In genomic region chr22:30438559-30438958, GRCh38 we compare ENCODE assay signal across 24 cellular contexts. TPM values are rescaled to one million over a fixed set of nuclear protein-coding genes. Genes with fewer than 3 reads are reported as not detected.
DNase-seq lines count a peak whose midpoint lies in the region; ATAC-seq, FAIRE-seq and TF ChIP-seq lines count a peak whose summit lies in the region.
"Had no signal": no experiment of that assay in that cellular context is flagged by ENCODE, and none has a peak within 500 bp of the region (broad histone marks: within the 10 kb centered on the region; RNA-seq: fewer than 3 reads in every experiment).

No MANE protein-coding gene starts in this region.

- in situ Hi-C loops in K562 (cut with MboI), result no loop called here

- 12% methylated on average over 3 of the region's 3 CpGs for WGBS in K562 (ENCODE audit: insufficient coverage, low coverage, missing lambda C conversion rate)
- 58 to 61% methylated on average over 3 of the region's 3 CpGs for WGBS in esophagus, 2 donors

- peaks cover 13 to 32% (median 15%) of the 10 kb centered on the region in 11 donors for H3K9me3 Mint-ChIP-seq in naive thymus-derived CD4-positive, alpha-beta T cell

- no TSS peak for BruUV-seq in A673 (replicated peaks; lab: Mats Ljungman, UMichigan)
- no TSS peak for BruUV-seq in K562 (replicated peaks; lab: Mats Ljungman, UMichigan)

- H3K9me1 ChIP-seq in K562 (ENCODE audit: control insufficient read depth, insufficient read depth, low read length), result no peaks in the 10 kb centered on the region

- H3K4me3 Mint-ChIP-seq in naive thymus-derived CD4-positive, alpha-beta T cell, result no peak overlapping the region
- H3K4me3 Mint-ChIP-seq: GM23338 had no signal

- POLR2A ChIA-PET in A673 (lab: Charles Lee; ENCODE audit: low non-redundant PET), result no interaction called here
- POLR2A ChIA-PET in K562 (lab: Yijun Ruan, JAX), result interaction anchor here (0.6 to 1.3 kb wide), 4 partner anchors 9 to 625 kb away, joined by 4 to 5 read pairs (median 4); no protein-coding TSS in a partner anchor
- POLR2A ChIA-PET in naive thymus-derived CD4-positive, alpha-beta T cell (lab: Charles Lee), result interaction anchor here (6.3 kb wide), 1 partner anchor 14 kb away, joined by 88 read pairs; the partner anchor contains the start of gene MTFP1

- no peak overlapping the region; a peak in 1 of 4 replicates for H3K9ac ChIP-seq in K562 (ENCODE audit: insufficient read depth in 1 of 2, low read depth in 2 of 2, low read length in 2 of 2)

- H3K9me3 ChIP-seq in A673 (ENCODE audit: low read depth, low read length, poor library complexity, severe bottlenecking), result no peaks in the 10 kb centered on the region
- H3K9me3 ChIP-seq in K562 (replicated peaks; ENCODE audit: control insufficient read depth, insufficient read depth, low read depth, low read length), result no peaks in the 10 kb centered on the region; the same call in 1 of the 2 replicates
- peaks cover 0 to 2% of the 10 kb centered on the region in 2 donors for H3K9me3 ChIP-seq in esophagus (ENCODE audit: control insufficient read depth in 2 of 2, insufficient read depth in 1 of 2, low read depth in 1 of 2, low read length in 1 of 2)
- H3K9me3 ChIP-seq in naive thymus-derived CD4-positive, alpha-beta T cell (ENCODE audit: control insufficient read depth in 2 of 3, low read length in 3 of 3), result peaks cover 0 to 4% (median 0%) of the 10 kb centered on the region in 3 experiments

- TF ChIP-seq POLR2A in K562 (conservative IDR thresholded peaks at IDR 0.05), result no peak

- FAIRE-seq in K562 (lab: Jason Lieb, UNC), result no peak
- FAIRE-seq: GM12891, HepG2 had no signal

- TF ChIP-seq EP300 in K562 (IDR thresholded peaks at IDR 0.05; ENCODE audit: low read length), result no peak

- peak overlapping the region; percentile 51; the same call in 1 of the 2 replicates for H2AFZ ChIP-seq in K562 (ENCODE audit: low read depth, low read length)
- H2AFZ ChIP-seq: GM23338 had no signal

- no peaks in the 10 kb centered on the region for H3K79me2 ChIP-seq in K562 (ENCODE audit: control insufficient read depth, insufficient read depth, low read length)

- CTCF ChIA-PET in A673 (lab: Charles Lee), result no interaction called here
- CTCF ChIA-PET in K562 (lab: Yijun Ruan, JAX; ENCODE audit: low intra/inter-chr PET ratio), result no interaction called here
- CTCF ChIA-PET in naive thymus-derived CD4-positive, alpha-beta T cell (lab: Charles Lee), result interaction anchor here (6.0 kb wide), 1 partner anchor 13 kb away, joined by 46 read pairs; the partner anchor contains the start of gene MTFP1

- TF ChIP-seq CTCF in A673 (conservative IDR thresholded peaks at IDR 0.05; ENCODE audit: low read depth, low read length) (no peak), K562 (IDR thresholded peaks at IDR 0.05 in 2 of 3, conservative IDR thresholded peaks at IDR 0.05 in 1 of 3; ENCODE audit: insufficient read depth in 2 of 3, low read depth in 1 of 3, low read length in 3 of 3) (no peak), dorsolateral prefrontal cortex (IDR thresholded peaks at IDR 0.05 in 54 of 56, conservative IDR thresholded peaks at IDR 0.05 in 2 of 56; ENCODE audit: low read depth in 1 of 56, partially characterized antibody in 56 of 56) (no peak)

- no peak overlapping the region for H3K4me2 ChIP-seq in K562 (ENCODE audit: insufficient read depth, low read length)
- H3K4me2 ChIP-seq: GM23338 had no signal

- peaks cover 0 to 23% (median 5%) of the 10 kb centered on the region in 5 donors for H3K36me3 Mint-ChIP-seq in naive thymus-derived CD4-positive, alpha-beta T cell

- peak; percentile 27; the same call in 2 of the 3 replicates for ATAC-seq in K562
- ATAC-seq in naive thymus-derived CD4-positive, alpha-beta T cell, result no peak
- ATAC-seq in GM21619 (IDR thresholded peaks at IDR 0.05; ENCODE audit: unreplicated experiment), result no peak
- ATAC-seq: GM23338, HepG2 had no signal

- H3K27me3 Mint-ChIP-seq in naive thymus-derived CD4-positive, alpha-beta T cell, result peaks cover 27 to 43% (median 40%) of the 10 kb centered on the region in 5 donors

- no peaks in the 10 kb centered on the region for H3K27me3 ChIP-seq in A673 (replicated peaks; ENCODE audit: insufficient read depth, low read depth, low read length, poor library complexity)
- H3K27me3 ChIP-seq in K562 (ENCODE audit: control insufficient read depth in 2 of 2, insufficient read depth in 2 of 2, low read length in 2 of 2), result no peaks in the 10 kb centered on the region
- H3K27me3 ChIP-seq in esophagus (ENCODE audit: control insufficient read depth in 1 of 2, insufficient read depth in 2 of 2, low read length in 2 of 2), result no peaks in the 10 kb centered on the region
- H3K27me3 ChIP-seq in naive thymus-derived CD4-positive, alpha-beta T cell (ENCODE audit: control insufficient read depth in 2 of 2, insufficient read depth in 2 of 2, low read length in 2 of 2), result peaks cover 3 to 6% of the 10 kb centered on the region in 2 donors
- no peaks in the 10 kb centered on the region for H3K27me3 ChIP-seq in dorsolateral prefrontal cortex

- H3K4me1 Mint-ChIP-seq in naive thymus-derived CD4-positive, alpha-beta T cell, result peaks cover 24 to 42% (median 39%) of the 10 kb centered on the region in 7 donors

- intact Hi-C loops in A673 (cut with micrococcal nuclease; ENCODE audit: unreplicated experiment) (no loop called here), K562 (cut with micrococcal nuclease) (no loop called here), dorsolateral prefrontal cortex (cut with DNase I) (no loop called here)
- intact Hi-C loops in naive thymus-derived CD4-positive, alpha-beta T cell (cut with micrococcal nuclease), result no loop called here

- H3K36me3 ChIP-seq in A673 (ENCODE audit: insufficient read depth, low read length, poor library complexity, severe bottlenecking) (no peaks in the 10 kb centered on the region), K562 (ENCODE audit: control insufficient read depth, insufficient read depth, low read length) (no peaks in the 10 kb centered on the region), esophagus (ENCODE audit: control insufficient read depth in 2 of 2, insufficient read depth in 2 of 2, low read length in 1 of 2) (no peaks in the 10 kb centered on the region)
- no peaks in the 10 kb centered on the region for H3K36me3 ChIP-seq in naive thymus-derived CD4-positive, alpha-beta T cell (ENCODE audit: control insufficient read depth in 2 of 3, insufficient read depth in 3 of 3, low read length in 3 of 3)

- H3K27ac ChIP-seq in A673 (ENCODE audit: low read depth, low read length, poor library complexity, severe bottlenecking), result peak overlapping the region; percentile 100
- 0 out of 3 replicates have a peak overlapping the region, but pooled peaks have one; percentile 5 for H3K27ac ChIP-seq in K562 (ENCODE audit: extremely low read depth, low read depth, low read length)
- H3K27ac ChIP-seq in esophagus (ENCODE audit: low read depth in 2 of 2, low read length in 1 of 2), result peak overlapping the region; percentile 71 to 91
- no peak overlapping the region for H3K27ac ChIP-seq in naive thymus-derived CD4-positive, alpha-beta T cell (ENCODE audit: low read depth, low read length)
- H3K27ac ChIP-seq in dorsolateral prefrontal cortex, result no peak overlapping the region
- H3K27ac ChIP-seq: 22Rv1 had no signal

- DNase-seq in A673 (ENCODE audit: low spot score) (no peak), K562 (ENCODE audit: extremely low read depth in 1 of 4, low spot score in 3 of 4) (peak in 3 of 4 experiments; percentile 19 to 55 (median 21)), dorsolateral prefrontal cortex (no peak)
- no peak for DNase-seq in naive thymus-derived CD4-positive, alpha-beta T cell
- no peak for DNase-seq in activated CD8-positive, alpha-beta memory T cell treated with anti-CD3 and anti-CD28 coated beads, Interleukin-2, amount 50 U/mL, for 48 hours
- no peak for DNase-seq in activated CD4-positive, alpha-beta T cell treated with anti-CD3 and anti-CD28 coated beads for 1 hour
- DNase-seq: KG1, MV-4-11, NCI-H1417, NCI-H187, NCI-H2107, NCI-H510A treated with DMSO at 0.1 percent for 48 hours, NCI-H774, OCI-M1, SHP77 treated with DMSO at 0.1 percent for 48 hours had no signal

- no peaks in the 10 kb centered on the region for H4K20me1 ChIP-seq in K562 (replicated peaks; ENCODE audit: control insufficient read depth, insufficient read depth, low read length)

- H3K27ac Mint-ChIP-seq in naive thymus-derived CD4-positive, alpha-beta T cell, result peak overlapping the region in 5 of 9 donors; percentile 2 to 100 (median 79)
- H3K27ac Mint-ChIP-seq: GM23338 had no signal

- TF ChIP-seq RAD21 in K562 (CRISPR knock-in tag; conservative IDR thresholded peaks at IDR 0.05 in 1 of 2, IDR thresholded peaks at IDR 0.05 in 1 of 2), result no peak

- H3K4me3 ChIP-seq in A673 (ENCODE audit: low read depth, low read length, poor library complexity, severe bottlenecking) (no peak overlapping the region), K562 (no peak overlapping the region), esophagus (ENCODE audit: low read depth in 1 of 2, low read length in 2 of 2) (no peak overlapping the region), dorsolateral prefrontal cortex (no peak overlapping the region)
- H3K4me3 ChIP-seq in naive thymus-derived CD4-positive, alpha-beta T cell (ENCODE audit: low read length), result no peak overlapping the region
- H3K4me3 ChIP-seq: GM23338 had no signal

- peaks cover 47% of the 10 kb centered on the region for H3K4me1 ChIP-seq in A673 (ENCODE audit: insufficient read depth, low read length, poor library complexity, severe bottlenecking)
- peaks cover 35 to 42% of the 10 kb centered on the region in 2 experiments for H3K4me1 ChIP-seq in K562 (replicated peaks in 1 of 2; ENCODE audit: control insufficient read depth in 2 of 2, insufficient read depth in 2 of 2, low read length in 2 of 2)
- peaks cover 0 to 12% of the 10 kb centered on the region in 2 donors for H3K4me1 ChIP-seq in esophagus (ENCODE audit: control insufficient read depth in 2 of 2, insufficient read depth in 2 of 2, low read length in 1 of 2)
- peaks cover 21 to 26% of the 10 kb centered on the region in 2 donors for H3K4me1 ChIP-seq in naive thymus-derived CD4-positive, alpha-beta T cell (ENCODE audit: control insufficient read depth in 2 of 2, insufficient read depth in 2 of 2, low read length in 2 of 2)

RNA-seq across cellular contexts. Expression of gene MTFP1, which starts 13.0 kb away (rescaled TPM):
- total RNA-seq in A673 (2021), result 82.6 and 86.9 TPM in 2 replicates
- 10.0 and 26.7 TPM in 2 replicates for total RNA-seq in K562 (2011; cell fraction: chromatin; rRNA removed; ENCODE audit: low replicate concordance)
- 43.5 and 54.1 TPM in 2 replicates for total RNA-seq in K562 (2011; cell fraction: nucleolus; rRNA removed)
- 28.7 and 33.9 TPM in 2 replicates for total RNA-seq in K562 (2011; cell fraction: nucleoplasm; rRNA removed)
- 52.0 and 66.0 TPM in 2 replicates for total RNA-seq in K562 (2014; rRNA removed)
- 25.2 and 30.1 TPM in 2 replicates for total RNA-seq in K562 (2014; rRNA removed; fragmentation: Illumina TruSeq; extraction: Trizol)
- 34.0 and 38.4 TPM in 2 replicates for total RNA-seq in K562 (2015; rRNA removed; fragmentation: Illumina TruSeq; extraction: Trizol)
- total RNA-seq in K562 (2021), result 43.3 and 45.8 TPM in 2 replicates
- polyA plus RNA-seq in K562 (2011; rRNA removed), result 24.0 and 37.7 TPM in 2 replicates
- polyA plus RNA-seq in K562 (2011; cell fraction: cytosol; rRNA removed), result 52.1 and 102 TPM in 2 replicates
- 36.8 and 44.5 TPM in 2 replicates for polyA plus RNA-seq in K562 (2011; cell fraction: nucleus; rRNA removed)
- 37.8 and 39.6 TPM in 2 replicates for polyA plus RNA-seq in K562 (2012)
- polyA plus RNA-seq in K562 (2014; fragmentation: Illumina TruSeq; extraction: Trizol), result 22.5 and 35.0 TPM in 2 replicates
- 10 to 100 TPM; 10.7 to 17.5 TPM for polyA plus RNA-seq in K562 (2014; fragmentation: Nextera tagmentation; extraction: Ambion mirVana)
- 41.8 and 42.0 TPM in 2 replicates for polyA plus RNA-seq in K562 (2014; rRNA removed)
- polyA minus RNA-seq in K562 (2011; rRNA and poly(A)+ RNA removed), result 12.5 and 13.8 TPM in 2 replicates
- polyA minus RNA-seq in K562 (2011; cell fraction: cytosol; rRNA and poly(A)+ RNA removed), result 18.5 and 20.8 TPM in 2 replicates
- 19.5 and 23.8 TPM in 2 replicates for polyA minus RNA-seq in K562 (2011; cell fraction: nucleus; rRNA and poly(A)+ RNA removed)
- polyA plus RNA-seq in esophagus, result 10 to 100 TPM; 19.7 to 23.5 TPM
- 10 to 100 TPM; 10.2 to 68.2 (median 23.6) TPM for total RNA-seq in naive thymus-derived CD4-positive, alpha-beta T cell
- polyA plus RNA-seq in naive thymus-derived CD4-positive, alpha-beta T cell, result 10 to 100 TPM; 26.7 to 30.4 TPM
- 10 to 100 TPM in 3 of 120 experiments, 1 to 10 TPM in 117; 1.3 to 14.2 (median 4.0) TPM for total RNA-seq in dorsolateral prefrontal cortex

RNA-seq across cellular contexts. Expression of gene SEC14L3, which starts 33.3 kb away (rescaled TPM):
- total RNA-seq in A673 (2021), result not detected in 2 replicates
- total RNA-seq in K562 (2011; cell fraction: chromatin; rRNA removed; ENCODE audit: low replicate concordance), result not detected in 2 replicates
- total RNA-seq in K562 (2011; cell fraction: nucleolus; rRNA removed), result not detected in 2 replicates
- total RNA-seq in K562 (2011; cell fraction: nucleoplasm; rRNA removed), result not detected in 2 replicates
- not detected in 2 replicates for total RNA-seq in K562 (2014; rRNA removed)
- not detected in 2 replicates for total RNA-seq in K562 (2014; rRNA removed; fragmentation: Illumina TruSeq; extraction: Trizol)
- total RNA-seq in K562 (2015; rRNA removed; fragmentation: Illumina TruSeq; extraction: Trizol), result not detected in 2 replicates
- total RNA-seq in K562 (2021), result not detected in 2 replicates
- not detected in 2 replicates for polyA plus RNA-seq in K562 (2011; rRNA removed)
- polyA plus RNA-seq in K562 (2011; cell fraction: cytosol; rRNA removed), result 0.04 TPM in 1 of 2 replicates, not detected in the other
- not detected in 2 replicates for polyA plus RNA-seq in K562 (2011; cell fraction: nucleus; rRNA removed)
- not detected in 2 replicates for polyA plus RNA-seq in K562 (2012)
- not detected in 2 replicates for polyA plus RNA-seq in K562 (2014; fragmentation: Illumina TruSeq; extraction: Trizol)
- polyA plus RNA-seq in K562 (2014; fragmentation: Nextera tagmentation; extraction: Ambion mirVana), result not detected
- not detected in 2 replicates for polyA plus RNA-seq in K562 (2014; rRNA removed)
- polyA minus RNA-seq in K562 (2011; rRNA and poly(A)+ RNA removed), result not detected in 2 replicates
- not detected in 2 replicates for polyA minus RNA-seq in K562 (2011; cell fraction: cytosol; rRNA and poly(A)+ RNA removed)
- polyA minus RNA-seq in K562 (2011; cell fraction: nucleus; rRNA and poly(A)+ RNA removed), result not detected in 2 replicates
- not detected for polyA plus RNA-seq in esophagus
- total RNA-seq in naive thymus-derived CD4-positive, alpha-beta T cell, result not detected
- polyA plus RNA-seq in naive thymus-derived CD4-positive, alpha-beta T cell, result not detected
- under 1 TPM in 3 of 120 experiments, not detected in 117; 0.22 to 0.66 (median 0.25) TPM for total RNA-seq in dorsolateral prefrontal cortex
- total RNA-seq: GM23338, HepG2, RPMI7951 had no signal
- polyA plus RNA-seq: AG04450, CD14-positive monocyte, GM23338, HepG2 had no signal

RNA-seq across cellular contexts. Expression of gene SEC14L2, which starts 41.7 kb away (rescaled TPM):
- total RNA-seq in A673 (2021) (14.4 and 19.4 TPM in 2 replicates), K562 (2014; rRNA removed) (0.05 and 0.08 TPM in 2 replicates), K562 (2014; rRNA removed; fragmentation: Illumina TruSeq; extraction: Trizol) (0.04 and 0.06 TPM in 2 replicates), K562 (2015; rRNA removed; fragmentation: Illumina TruSeq; extraction: Trizol) (0.11 TPM in 2 replicates), K562 (2021) (0.04 and 0.16 TPM in 2 replicates), dorsolateral prefrontal cortex (100 to 1,000 TPM in 7 of 120 experiments, 10 to 100 TPM in 113; 48.9 to 142 (median 72.0) TPM)
- 0.44 and 0.46 TPM in 2 replicates for total RNA-seq in K562 (2011; cell fraction: chromatin; rRNA removed; ENCODE audit: low replicate concordance)
- 0.67 and 1.1 TPM in 2 replicates for total RNA-seq in K562 (2011; cell fraction: nucleolus; rRNA removed)
- 0.81 and 1.2 TPM in 2 replicates for total RNA-seq in K562 (2011; cell fraction: nucleoplasm; rRNA removed)
- polyA plus RNA-seq in K562 (2011; rRNA removed) (0.07 and 0.11 TPM in 2 replicates), K562 (2014; fragmentation: Illumina TruSeq; extraction: Trizol) (0.06 and 0.12 TPM in 2 replicates), K562 (2014; fragmentation: Nextera tagmentation; extraction: Ambion mirVana) (under 1 TPM; 0.10 to 0.17 TPM), K562 (2014; rRNA removed) (0.03 TPM in 1 of 2 replicates, not detected in the other), esophagus (10 to 100 TPM; 27.2 to 29.1 TPM)
- 0.03 and 0.07 TPM in 2 replicates for polyA plus RNA-seq in K562 (2011; cell fraction: cytosol; rRNA removed)
- 0.23 and 0.29 TPM in 2 replicates for polyA plus RNA-seq in K562 (2011; cell fraction: nucleus; rRNA removed)
- polyA plus RNA-seq in K562 (2012), result 0.36 and 0.39 TPM in 2 replicates
- 0.21 and 0.46 TPM in 2 replicates for polyA minus RNA-seq in K562 (2011; rRNA and poly(A)+ RNA removed)
- not detected in 2 replicates for polyA minus RNA-seq in K562 (2011; cell fraction: cytosol; rRNA and poly(A)+ RNA removed)
- 0.54 and 1.3 TPM in 2 replicates for polyA minus RNA-seq in K562 (2011; cell fraction: nucleus; rRNA and poly(A)+ RNA removed)
- total RNA-seq in naive thymus-derived CD4-positive, alpha-beta T cell, result 100 to 1,000 TPM in 1 of 5 experiments, 10 to 100 TPM in 4; 10.7 to 147 (median 16.5) TPM
- 10 to 100 TPM; 12.7 to 20.7 TPM for polyA plus RNA-seq in naive thymus-derived CD4-positive, alpha-beta T cell

RNA-seq across cellular contexts. Expression of gene RNF215, which starts 51.3 kb away (rescaled TPM):
- total RNA-seq in A673 (2021) (18.9 and 22.4 TPM in 2 replicates), K562 (2014; rRNA removed) (4.0 and 4.7 TPM in 2 replicates), K562 (2014; rRNA removed; fragmentation: Illumina TruSeq; extraction: Trizol) (1.7 and 2.7 TPM in 2 replicates), K562 (2015; rRNA removed; fragmentation: Illumina TruSeq; extraction: Trizol) (2.2 and 2.3 TPM in 2 replicates), K562 (2021) (6.8 and 9.2 TPM in 2 replicates), dorsolateral prefrontal cortex (10 to 100 TPM; 18.9 to 55.4 (median 34.4) TPM)
- total RNA-seq in K562 (2011; cell fraction: chromatin; rRNA removed; ENCODE audit: low replicate concordance), result 27.4 and 48.7 TPM in 2 replicates
- 28.0 and 30.2 TPM in 2 replicates for total RNA-seq in K562 (2011; cell fraction: nucleolus; rRNA removed)
- total RNA-seq in K562 (2011; cell fraction: nucleoplasm; rRNA removed), result 20.8 and 23.6 TPM in 2 replicates
- polyA plus RNA-seq in K562 (2011; rRNA removed) (5.6 and 7.1 TPM in 2 replicates), K562 (2014; fragmentation: Illumina TruSeq; extraction: Trizol) (2.1 and 3.9 TPM in 2 replicates), K562 (2014; fragmentation: Nextera tagmentation; extraction: Ambion mirVana) (under 1 TPM; 0.08 to 0.10 TPM), K562 (2014; rRNA removed) (7.2 and 9.8 TPM in 2 replicates), esophagus (1 to 10 TPM; 5.2 to 7.3 TPM)
- 5.7 and 6.6 TPM in 2 replicates for polyA plus RNA-seq in K562 (2011; cell fraction: cytosol; rRNA removed)
- 45.1 and 65.6 TPM in 2 replicates for polyA plus RNA-seq in K562 (2011; cell fraction: nucleus; rRNA removed)
- polyA plus RNA-seq in K562 (2012), result 4.8 and 8.3 TPM in 2 replicates
- polyA minus RNA-seq in K562 (2011; rRNA and poly(A)+ RNA removed), result 2.4 and 4.7 TPM in 2 replicates
- 4.0 and 6.6 TPM in 2 replicates for polyA minus RNA-seq in K562 (2011; cell fraction: cytosol; rRNA and poly(A)+ RNA removed)
- 7.2 and 8.2 TPM in 2 replicates for polyA minus RNA-seq in K562 (2011; cell fraction: nucleus; rRNA and poly(A)+ RNA removed)
- 10 to 100 TPM in 1 of 5 experiments, 1 to 10 TPM in 4; 4.3 to 10.8 (median 5.3) TPM for total RNA-seq in naive thymus-derived CD4-positive, alpha-beta T cell
- 1 to 10 TPM in 1 of 2 donors, under 1 TPM in 1; 0.08 to 1.1 TPM for polyA plus RNA-seq in naive thymus-derived CD4-positive, alpha-beta T cell

Comparison
In these comparisons a context has a peak if more than half of its experiments do, and no peak if none do; other contexts are left out.
1. DNase-seq: peak in K562 (3 of 4); none in A673 (single experiment), naive thymus-derived CD4-positive, alpha-beta T cell (0 of 9), activated CD8-positive, alpha-beta memory T cell treated with anti-CD3 and anti-CD28 coated beads, Interleukin-2, amount 50 U/mL, for 48 hours (single experiment), dorsolateral prefrontal cortex (0 of 10) and activated CD4-positive, alpha-beta T cell treated with anti-CD3 and anti-CD28 coated beads for 1 hour (single experiment).
2. H3K27ac ChIP-seq: peak in A673 (single experiment), K562 (single experiment) and esophagus (2 of 2); none in naive thymus-derived CD4-positive, alpha-beta T cell (single experiment) and dorsolateral prefrontal cortex (0 of 59).